In genomic region chr4:111296466-111296865, GRCh38 we compare ENCODE assay signal across 30 cellular contexts.
DNase-seq lines count a peak whose midpoint lies in the region; ATAC-seq and TF ChIP-seq lines count a peak whose summit lies in the region.
"Had no signal": no experiment of that assay in that cellular context is flagged by ENCODE, and none has a peak within 500 bp of the region (broad histone marks: within the 10 kb centered on the region; RNA-seq: fewer than 3 reads in every experiment).

No MANE protein-coding gene starts in this region.

- H3K9me2 ChIP-seq in SK-N-SH: no peaks in the 10 kb centered on the region

- no peak overlapping the region for H3K4me3 ChIP-seq in BE2C (ENCODE audit: low read depth, low read length)
- no peak overlapping the region for H3K4me3 ChIP-seq in SK-N-SH (ENCODE audit: low read depth in 2 of 2, low read length in 1 of 2)
- H3K4me3 ChIP-seq: A549; BLaER1; BLaER1 treated with 17β-estradiol and CSF1 and Interleukin-3, amounts not matched to agents 10 nM and 100 nM had no signal

- no peaks in the 10 kb centered on the region for H4K20me1 ChIP-seq in SK-N-SH (ENCODE audit: insufficient read depth)
- H4K20me1 ChIP-seq: BLaER1; BLaER1 treated with 17β-estradiol and CSF1 and Interleukin-3, amounts not matched to agents 10 nM and 100 nM had no signal

- H3K9ac ChIP-seq in SK-N-SH: no peak overlapping the region
- H3K9ac ChIP-seq: BLaER1; BLaER1 treated with 17β-estradiol and CSF1 and Interleukin-3, amounts not matched to agents 10 nM and 100 nM had no signal

- ATAC-seq in SK-N-SH treated with all-trans-retinoic acid at 6 μM for 48 hours: no peak
- ATAC-seq: A549; CD8-positive, alpha-beta T cell had no signal

- peaks cover 26% of the 10 kb centered on the region for H3K4me1 ChIP-seq in BE2C
- H3K4me1 ChIP-seq in SK-N-SH (ENCODE audit: control insufficient read depth in 1 of 2, insufficient read depth in 2 of 2, low read depth in 1 of 2, low read length in 1 of 2): no peaks in the 10 kb centered on the region; a peak in 1 of 4 replicates
- H3K4me1 ChIP-seq: A549; BLaER1; BLaER1 treated with 17β-estradiol and CSF1 and Interleukin-3, amounts not matched to agents 10 nM and 100 nM; Caco-2 had no signal

- WGBS in SK-N-SH (ENCODE audit: low lambda C conversion rate): 20% methylated on average over 1 of the region's 1 CpG

- peak in 1 of 2 experiments; percentile 89; a peak in 2 of 4 replicates for TF ChIP-seq EP300 in SK-N-SH (IDR thresholded peaks at IDR 0.05; ENCODE audit: borderline replicate concordance in 1 of 2, low read depth in 1 of 2, low read length in 1 of 2)

- H3K9me3 ChIP-seq in BE2C (no peaks in the 10 kb centered on the region), SK-N-SH (no peaks in the 10 kb centered on the region)
- H3K9me3 ChIP-seq: A549, BLaER1, Caco-2 had no signal

- H3K27ac ChIP-seq in SK-N-SH (ENCODE audit: low read depth in 2 of 2, low read length in 1 of 2): peak overlapping the region in 1 of 2 experiments; percentile 93; a peak in 2 of 4 replicates
- H3K27ac ChIP-seq: 22Rv1; A549; BLaER1; BLaER1 treated with 17β-estradiol and CSF1 and Interleukin-3, amounts not matched to agents 10 nM and 100 nM; C4-2B had no signal

- intact Hi-C loops in cardiac septum (cut with DNase I): no loop called here

- POLR2A ChIA-PET in SK-N-SH (lab: Yijun Ruan, JAX): no interaction called here

- no peaks in the 10 kb centered on the region for H3K27me3 ChIP-seq in BE2C
- no peaks in the 10 kb centered on the region for H3K27me3 ChIP-seq in SK-N-SH (ENCODE audit: insufficient read depth)
- H3K27me3 ChIP-seq: BLaER1; BLaER1 treated with 17β-estradiol and CSF1 and Interleukin-3, amounts not matched to agents 10 nM and 100 nM had no signal

- no peak overlapping the region for H2AFZ ChIP-seq in SK-N-SH (ENCODE audit: low read depth)

- TF ChIP-seq RAD21 in SK-N-SH (IDR thresholded peaks at IDR 0.05; ENCODE audit: low read length): peak; percentile 23; the same call in 1 of the 2 replicates

- DNase-seq in BE2C: peak; percentile 10
- no peak for DNase-seq in SK-N-SH
- no peak for DNase-seq in cardiac septum (ENCODE audit: low spot score)
- DNase-seq in amygdala (lab: John Stamatoyannopoulos, UW): no peak
- DNase-seq in NCI-H526 treated with DMSO at 0.1 percent for 48 hours (lab: John Stamatoyannopoulos, UW): no peak
- DNase-seq: 8988T; ACHN; AML-193; C1 segment of cervical spinal cord; Caco-2; Calu3; CD4-positive, alpha-beta memory T cell; CD4-positive, alpha-beta T cell; CD4-positive, CD25-positive, alpha-beta regulatory T cell; CD8-positive, alpha-beta memory T cell; CD8-positive, alpha-beta T cell; COR-L47; DMS 273 treated with DMSO at 0.1 percent for 48 hours; DMS153; DMS53; DMS79; DMS79 treated with DMSO at 0.1 percent for 48 hours; DND-41; EL had no signal

- CTCF ChIA-PET in SK-N-SH (lab: Yijun Ruan, JAX): interaction anchor here (1.4 kb wide), 1 partner anchor 14 kb away, joined by 6 read pairs; no protein-coding TSS in a partner anchor

- H3K36me3 ChIP-seq in BE2C (no peaks in the 10 kb centered on the region), SK-N-SH (replicated peaks in 1 of 2; ENCODE audit: control insufficient read depth in 1 of 2, insufficient read depth in 2 of 2, low read length in 1 of 2) (no peaks in the 10 kb centered on the region)
- H3K36me3 ChIP-seq: BLaER1; BLaER1 treated with 17β-estradiol and CSF1 and Interleukin-3, amounts not matched to agents 10 nM and 100 nM had no signal

- no peak overlapping the region for H3K4me2 ChIP-seq in SK-N-SH
- H3K4me2 ChIP-seq: A549; BLaER1; BLaER1 treated with 17β-estradiol and CSF1 and Interleukin-3, amounts not matched to agents 10 nM and 100 nM had no signal

- TF ChIP-seq CTCF in BE2C (IDR thresholded peaks at IDR 0.05; ENCODE audit: low read depth, low read length): no peak
- no peak for TF ChIP-seq CTCF in SK-N-SH (IDR thresholded peaks at IDR 0.05)

- H3F3A ChIP-seq in SK-N-SH (replicated peaks; ENCODE audit: insufficient read depth): no peaks in the 10 kb centered on the region

- H3K79me2 ChIP-seq in SK-N-SH (ENCODE audit: insufficient read depth): no peaks in the 10 kb centered on the region

TF ChIP-seq in SK-N-SH, 30 proteins besides CTCF, POLR2A, EP300 and RAD21:
- TF ChIP-seq RCOR1 (IDR thresholded peaks at IDR 0.05; ENCODE audit: low read length) (peak; percentile 41; the same call in 1 of the 2 replicates), FOXJ3 (CRISPR knock-in tag; IDR thresholded peaks at IDR 0.05) (no peak), GATA2 (CRISPR knock-in tag; IDR thresholded peaks at IDR 0.05) (peak; percentile 20; the same call in 1 of the 2 replicates), EZH2phosphoT487 (IDR thresholded peaks at IDR 0.05; ENCODE audit: borderline replicate concordance, low read depth) (no peak)

TF ChIP-seq in SK-N-SH treated with all-trans-retinoic acid at 6 μM for 48 hours, 23 proteins besides CTCF, POLR2A, EP300 and RAD21 (continues in another document):
- TF ChIP-seq, protein P1, sequence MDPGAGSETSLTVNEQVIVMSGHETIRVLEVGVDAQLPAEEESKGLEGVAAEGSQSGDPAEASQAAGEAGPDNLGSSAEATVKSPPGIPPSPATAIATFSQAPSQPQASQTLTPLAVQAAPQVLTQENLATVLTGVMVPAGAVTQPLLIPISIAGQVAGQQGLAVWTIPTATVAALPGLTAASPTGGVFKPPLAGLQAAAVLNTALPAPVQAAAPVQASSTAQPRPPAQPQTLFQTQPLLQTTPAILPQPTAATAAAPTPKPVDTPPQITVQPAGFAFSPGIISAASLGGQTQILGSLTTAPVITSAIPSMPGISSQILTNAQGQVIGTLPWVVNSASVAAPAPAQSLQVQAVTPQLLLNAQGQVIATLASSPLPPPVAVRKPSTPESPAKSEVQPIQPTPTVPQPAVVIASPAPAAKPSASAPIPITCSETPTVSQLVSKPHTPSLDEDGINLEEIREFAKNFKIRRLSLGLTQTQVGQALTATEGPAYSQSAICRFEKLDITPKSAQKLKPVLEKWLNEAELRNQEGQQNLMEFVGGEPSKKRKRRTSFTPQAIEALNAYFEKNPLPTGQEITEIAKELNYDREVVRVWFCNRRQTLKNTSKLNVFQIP (CRISPR knock-in tag; IDR thresholded peaks at IDR 0.05; ENCODE audit: borderline replicate concordance, low read depth): no peak
- peak; percentile 58; the same call in 1 of the 2 replicates for TF ChIP-seq ISL1 (CRISPR knock-in tag; IDR thresholded peaks at IDR 0.05)
- no peak for TF ChIP-seq CSDC2 (CRISPR knock-in tag; IDR thresholded peaks at IDR 0.05)
- TF ChIP-seq RARB (CRISPR knock-in tag; IDR thresholded peaks at IDR 0.05): no peak
- TF ChIP-seq OSR1 (CRISPR knock-in tag; IDR thresholded peaks at IDR 0.05): no peak
- TF ChIP-seq, protein P2, sequence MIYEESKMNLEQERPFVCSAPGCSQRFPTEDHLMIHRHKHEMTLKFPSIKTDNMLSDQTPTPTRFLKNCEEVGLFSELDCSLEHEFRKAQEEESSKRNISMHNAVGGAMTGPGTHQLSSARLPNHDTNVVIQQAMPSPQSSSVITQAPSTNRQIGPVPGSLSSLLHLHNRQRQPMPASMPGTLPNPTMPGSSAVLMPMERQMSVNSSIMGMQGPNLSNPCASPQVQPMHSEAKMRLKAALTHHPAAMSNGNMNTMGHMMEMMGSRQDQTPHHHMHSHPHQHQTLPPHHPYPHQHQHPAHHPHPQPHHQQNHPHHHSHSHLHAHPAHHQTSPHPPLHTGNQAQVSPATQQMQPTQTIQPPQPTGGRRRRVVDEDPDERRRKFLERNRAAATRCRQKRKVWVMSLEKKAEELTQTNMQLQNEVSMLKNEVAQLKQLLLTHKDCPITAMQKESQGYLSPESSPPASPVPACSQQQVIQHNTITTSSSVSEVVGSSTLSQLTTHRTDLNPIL (CRISPR knock-in tag; IDR thresholded peaks at IDR 0.05; ENCODE audit: low read depth): no peak
- TF ChIP-seq ESRRG (CRISPR knock-in tag; IDR thresholded peaks at IDR 0.05): no peak
- no peak for TF ChIP-seq PPARA (CRISPR knock-in tag; IDR thresholded peaks at IDR 0.05; ENCODE audit: borderline replicate concordance)
- TF ChIP-seq, protein P3, sequence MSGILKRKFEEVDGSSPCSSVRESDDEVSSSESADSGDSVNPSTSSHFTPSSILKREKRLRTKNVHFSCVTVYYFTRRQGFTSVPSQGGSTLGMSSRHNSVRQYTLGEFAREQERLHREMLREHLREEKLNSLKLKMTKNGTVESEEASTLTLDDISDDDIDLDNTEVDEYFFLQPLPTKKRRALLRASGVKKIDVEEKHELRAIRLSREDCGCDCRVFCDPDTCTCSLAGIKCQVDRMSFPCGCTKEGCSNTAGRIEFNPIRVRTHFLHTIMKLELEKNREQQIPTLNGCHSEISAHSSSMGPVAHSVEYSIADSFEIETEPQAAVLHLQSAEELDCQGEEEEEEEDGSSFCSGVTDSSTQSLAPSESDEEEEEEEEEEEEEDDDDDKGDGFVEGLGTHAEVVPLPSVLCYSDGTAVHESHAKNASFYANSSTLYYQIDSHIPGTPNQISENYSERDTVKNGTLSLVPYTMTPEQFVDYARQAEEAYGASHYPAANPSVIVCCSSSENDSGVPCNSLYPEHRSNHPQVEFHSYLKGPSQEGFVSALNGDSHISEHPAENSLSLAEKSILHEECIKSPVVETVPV (CRISPR knock-in tag; IDR thresholded peaks at IDR 0.05): 0 out of 2 replicates have a peak, but pooled peaks have one; percentile 60
- no peak for TF ChIP-seq ZNF70 (CRISPR knock-in tag; IDR thresholded peaks at IDR 0.05)
- TF ChIP-seq ARNTL (CRISPR knock-in tag; IDR thresholded peaks at IDR 0.05; ENCODE audit: borderline replicate concordance, low read depth): no peak
- TF ChIP-seq GLIS3 (CRISPR knock-in tag; IDR thresholded peaks at IDR 0.05): peak; percentile 84; the same call in 1 of the 2 replicates
- peak; percentile 85 for TF ChIP-seq TCF4 (CRISPR knock-in tag; IDR thresholded peaks at IDR 0.05; ENCODE audit: borderline replicate concordance)
- no peak for TF ChIP-seq SNAI2 (CRISPR knock-in tag; IDR thresholded peaks at IDR 0.05)
- no peak for TF ChIP-seq ZNF565 (CRISPR knock-in tag; conservative IDR thresholded peaks at IDR 0.05; ENCODE audit: low read depth)
- TF ChIP-seq ZFP30 (CRISPR knock-in tag; IDR thresholded peaks at IDR 0.05): no peak
- no peak for TF ChIP-seq TOX (CRISPR knock-in tag; IDR thresholded peaks at IDR 0.05; ENCODE audit: borderline replicate concordance)
- no peak for TF ChIP-seq ZC3H10 (CRISPR knock-in tag; IDR thresholded peaks at IDR 0.05)
- no peak for TF ChIP-seq BACH2 (CRISPR knock-in tag; IDR thresholded peaks at IDR 0.05; ENCODE audit: borderline replicate concordance)
- no peak for TF ChIP-seq ZNF8 (CRISPR knock-in tag; IDR thresholded peaks at IDR 0.05)
